In the genomic region with DNA sequence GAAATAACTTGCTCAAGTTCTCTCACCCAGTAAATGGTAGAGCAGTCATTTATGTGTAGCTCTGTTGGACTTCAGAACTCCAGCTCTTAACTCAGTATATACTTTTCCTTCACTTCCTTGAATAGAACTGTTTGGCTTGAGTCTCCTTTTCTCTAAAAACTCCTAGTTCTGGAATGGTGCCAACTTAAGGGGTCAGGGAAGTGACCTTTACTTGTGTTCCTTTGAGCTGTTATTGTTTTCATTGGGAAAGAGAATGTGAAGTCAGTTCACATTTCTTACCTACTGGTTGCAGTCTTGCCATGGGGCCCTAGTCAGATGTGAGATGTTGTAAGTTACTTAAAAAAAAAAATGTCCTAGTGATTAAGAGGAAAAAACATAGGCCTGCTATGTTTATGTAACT, we compare ENCODE assay signal across 12 cellular contexts.
DNase-seq lines count a peak whose midpoint lies in the region; ATAC-seq, FAIRE-seq and TF ChIP-seq lines count a peak whose summit lies in the region.
"Had no signal": no experiment of that assay in that cellular context is flagged by ENCODE, and none has a peak within 500 bp of the region (broad histone marks: within the 10 kb centered on the region; RNA-seq: fewer than 3 reads in every experiment).

No MANE protein-coding gene starts in this region.

- H3K27ac ChIP-seq in dorsolateral prefrontal cortex (peak overlapping the region in 50 of 59 donors; percentile 7 to 83 (median 59)), HepG2 (ENCODE audit: extremely low read length, insufficient read depth, low read length) (no peak overlapping the region), spleen (peak overlapping the region in 6 of 8 donors; percentile 3 to 43 (median 14))

- H3K27me3 Mint-ChIP-seq in activated naive CD4-positive, alpha-beta T cell treated with anti-CD3 and anti-CD28 coated beads for 36 hours (ENCODE audit: low read depth), result peaks cover 2% of the 10 kb centered on the region

- no peak for ATAC-seq in HepG2
- ATAC-seq: stimulated activated effector memory CD8-positive, alpha-beta T cell treated with anti-CD3 and anti-CD28 coated beads, Interleukin-12 subunit alpha, Interleukin-12 subunit beta, amount 100 ng/mL, for 72 hours had no signal

- no peak overlapping the region for H3K4me3 ChIP-seq in dorsolateral prefrontal cortex
- H3K4me3 ChIP-seq in HepG2 (replicated peaks in 1 of 3; ENCODE audit: insufficient read depth in 1 of 3, low read depth in 2 of 3, low read length in 3 of 3), result no peak overlapping the region
- H3K4me3 ChIP-seq in spleen, result no peak overlapping the region

- no peaks in the 10 kb centered on the region for H4K20me1 ChIP-seq in HepG2 (ENCODE audit: insufficient read depth, low read length)

- H3K79me2 ChIP-seq in HepG2 (ENCODE audit: insufficient read depth, low read length), result peaks cover 2% of the 10 kb centered on the region

- no peak overlapping the region for H2AFZ ChIP-seq in HepG2 (ENCODE audit: low read length)

- no peak for TF ChIP-seq EP300 in HepG2 (IDR thresholded peaks at IDR 0.05; ENCODE audit: low read depth in 2 of 2, low read length in 2 of 2)
- TF ChIP-seq EP300 in HepG2 (CRISPR knock-in tag; IDR thresholded peaks at IDR 0.05; ENCODE audit: borderline replicate concordance), result no peak

- CTCF ChIA-PET in HepG2 (lab: Yijun Ruan, JAX; ENCODE audit: low intra/inter-chr PET ratio, low total read pairs), result no interaction called here
- CTCF ChIA-PET in activated naive CD4-positive, alpha-beta T cell treated with anti-CD3 and anti-CD28 coated beads for 36 hours (lab: Charles Lee), result interaction anchor here (0.7 to 1.2 kb wide), 4 partner anchors 8 to 176 kb away, joined by 3 to 7 read pairs (median 4); no protein-coding TSS in a partner anchor

- POLR2A ChIA-PET in HepG2 (lab: Yijun Ruan, JAX), result interaction anchor here (0.9 to 1.9 kb wide), 4 partner anchors 11 to 49 kb away, joined by 3 to 6 read pairs (median 4); no protein-coding TSS in a partner anchor

- H3K4me2 ChIP-seq in HepG2 (ENCODE audit: low read depth, low read length), result no peak overlapping the region

- H3K36me3 Mint-ChIP-seq in activated naive CD4-positive, alpha-beta T cell treated with anti-CD3 and anti-CD28 coated beads for 36 hours (ENCODE audit: low read depth), result no peaks in the 10 kb centered on the region
- H3K36me3 Mint-ChIP-seq: activated naive CD4-positive, alpha-beta T cell treated with anti-CD3 and anti-CD28 coated beads, Interleukin-2, amount 10 ng/mL, durations not matched to agents 7 days and 5 days; stimulated activated effector memory CD8-positive, alpha-beta T cell treated with anti-CD3 and anti-CD28 coated beads, Interleukin-12 subunit alpha, Interleukin-12 subunit beta, amount 100 ng/mL, for 72 hours had no signal

- H3K4me1 ChIP-seq in HepG2 (ENCODE audit: insufficient read depth, low read length), result peaks cover 38% of the 10 kb centered on the region
- peaks cover 7 to 54% (median 31%) of the 10 kb centered on the region in 6 donors for H3K4me1 ChIP-seq in spleen

- no peaks in the 10 kb centered on the region for H3K9me3 Mint-ChIP-seq in activated naive CD4-positive, alpha-beta T cell treated with anti-CD3 and anti-CD28 coated beads for 36 hours
- H3K9me3 Mint-ChIP-seq: activated naive CD4-positive, alpha-beta T cell treated with anti-CD3 and anti-CD28 coated beads, Interleukin-2, amount 10 ng/mL, durations not matched to agents 7 days and 5 days; stimulated activated effector memory CD8-positive, alpha-beta T cell treated with anti-CD3 and anti-CD28 coated beads, Interleukin-12 subunit alpha, Interleukin-12 subunit beta, amount 100 ng/mL, for 72 hours had no signal

- peak; percentile 80 for FAIRE-seq in HepG2 (lab: Jason Lieb, UNC)

- DNase-seq in NCI-H2227 (lab: John Stamatoyannopoulos, UW; ENCODE audit: unreplicated experiment) (peak; percentile 33), dorsolateral prefrontal cortex (no peak), HepG2 (ENCODE audit: low spot score) (peak; percentile 62), spleen (no peak), RPMI8226 (no peak), DMS153 treated with DMSO at 0.1 percent for 48 hours (lab: John Stamatoyannopoulos, UW; ENCODE audit: unreplicated experiment) (no peak), NOMO-1 treated with DMSO at 0.1 percent for 48 hours (lab: John Stamatoyannopoulos, UW; ENCODE audit: unreplicated experiment) (no peak)
- no peak for DNase-seq in activated naive CD4-positive, alpha-beta T cell treated with anti-CD3 and anti-CD28 coated beads for 36 hours
- DNase-seq: activated naive CD4-positive, alpha-beta T cell treated with anti-CD3 and anti-CD28 coated beads, Interleukin-2, amount 10 ng/mL, durations not matched to agents 7 days and 5 days; head of caudate nucleus; posterior cingulate gyrus had no signal

- intact Hi-C loops in dorsolateral prefrontal cortex (cut with DNase I) (no loop called here), HepG2 (cut with micrococcal nuclease; ENCODE audit: unreplicated experiment) (no loop called here), spleen (cut with DNase I; ENCODE audit: low total_unique reads) (no loop called here)
- intact Hi-C loops in activated naive CD4-positive, alpha-beta T cell treated with anti-CD3 and anti-CD28 coated beads for 36 hours (cut with micrococcal nuclease), result no loop called here

- H3K36me3 ChIP-seq in HepG2 (replicated peaks in 1 of 2; ENCODE audit: control insufficient read depth in 1 of 2, insufficient read depth in 2 of 2, low read length in 2 of 2) (no peaks in the 10 kb centered on the region; a peak in 1 of 5 replicates), spleen (peaks cover 0 to 6% (median 0%) of the 10 kb centered on the region in 6 donors)

- H3K27me3 ChIP-seq in dorsolateral prefrontal cortex (no peaks in the 10 kb centered on the region), HepG2 (ENCODE audit: control insufficient read depth in 1 of 2, insufficient read depth in 2 of 2, low read length in 2 of 2) (no peaks in the 10 kb centered on the region), spleen (replicated peaks in 1 of 7) (no peaks in the 10 kb centered on the region)

- no peak overlapping the region for H3K27ac Mint-ChIP-seq in activated naive CD4-positive, alpha-beta T cell treated with anti-CD3 and anti-CD28 coated beads for 36 hours
- H3K27ac Mint-ChIP-seq: activated naive CD4-positive, alpha-beta T cell treated with anti-CD3 and anti-CD28 coated beads, Interleukin-2, amount 10 ng/mL, durations not matched to agents 7 days and 5 days; stimulated activated effector memory CD8-positive, alpha-beta T cell treated with anti-CD3 and anti-CD28 coated beads, Interleukin-12 subunit alpha, Interleukin-12 subunit beta, amount 100 ng/mL, for 72 hours had no signal

- peaks cover 3% of the 10 kb centered on the region for H3K4me1 Mint-ChIP-seq in activated naive CD4-positive, alpha-beta T cell treated with anti-CD3 and anti-CD28 coated beads for 36 hours (ENCODE audit: low read depth)

- in situ Hi-C loops in HepG2 (cut with HindIII; ENCODE audit: extremely low pct_ligation_motif_present, low pct_unique_long_range_greater_than_20kb), result no loop called here

- H3K9me3 ChIP-seq in HepG2 (ENCODE audit: low read length) (no peaks in the 10 kb centered on the region), spleen (no peaks in the 10 kb centered on the region)

- H3K4me3 Mint-ChIP-seq in activated naive CD4-positive, alpha-beta T cell treated with anti-CD3 and anti-CD28 coated beads for 36 hours, result no peak overlapping the region
- H3K4me3 Mint-ChIP-seq: activated naive CD4-positive, alpha-beta T cell treated with anti-CD3 and anti-CD28 coated beads, Interleukin-2, amount 10 ng/mL, durations not matched to agents 7 days and 5 days; stimulated activated effector memory CD8-positive, alpha-beta T cell treated with anti-CD3 and anti-CD28 coated beads, Interleukin-12 subunit alpha, Interleukin-12 subunit beta, amount 100 ng/mL, for 72 hours had no signal

- TF ChIP-seq POLR2A in HepG2 (IDR thresholded peaks at IDR 0.05; ENCODE audit: insufficient read depth in 1 of 2, low read depth in 2 of 2, low read length in 2 of 2) (no peak), spleen (IDR thresholded peaks at IDR 0.05) (no peak)

- H3K9ac ChIP-seq in HepG2 (ENCODE audit: insufficient read depth, low read depth, low read length), result no peak overlapping the region

- TF ChIP-seq CTCF in dorsolateral prefrontal cortex (IDR thresholded peaks at IDR 0.05 in 54 of 56, conservative IDR thresholded peaks at IDR 0.05 in 2 of 56; ENCODE audit: low read depth in 1 of 56, partially characterized antibody in 56 of 56) (no peak), HepG2 (CRISPR knock-in tag; IDR thresholded peaks at IDR 0.05) (no peak), spleen (IDR thresholded peaks at IDR 0.05 in 8 of 11, conservative IDR thresholded peaks at IDR 0.05 in 3 of 11) (no peak)

- no peak for TF ChIP-seq RAD21 in HepG2 (CRISPR knock-in tag; IDR thresholded peaks at IDR 0.05)

- BruUV-seq in HepG2 (replicated peaks; lab: Mats Ljungman, UMichigan), result no TSS peak

TF ChIP-seq in HepG2, 621 proteins besides CTCF, POLR2A, EP300 and RAD21 (continues in another document):
- TF ChIP-seq NR2F6 (IDR thresholded peaks at IDR 0.05), result peak; percentile 72
- TF ChIP-seq NR2F6 (CRISPR knock-in tag; IDR thresholded peaks at IDR 0.05), result peak; percentile 74
- no peak for TF ChIP-seq SRY (CRISPR knock-in tag; IDR thresholded peaks at IDR 0.05)
- no peak for TF ChIP-seq KAT8 (CRISPR knock-in tag; IDR thresholded peaks at IDR 0.05)
- TF ChIP-seq SOX6 (IDR thresholded peaks at IDR 0.05), result no peak
- peak; percentile 17; the same call in 1 of the 2 replicates for TF ChIP-seq SOX6 (CRISPR knock-in tag; IDR thresholded peaks at IDR 0.05)
- no peak for TF ChIP-seq SOX13 (IDR thresholded peaks at IDR 0.05)
- peak in 1 of 2 experiments; percentile 66; a peak in 2 of 4 replicates for TF ChIP-seq SOX13 (CRISPR knock-in tag; conservative IDR thresholded peaks at IDR 0.05 in 1 of 2, IDR thresholded peaks at IDR 0.05 in 1 of 2)
- TF ChIP-seq NFIC (IDR thresholded peaks at IDR 0.05; ENCODE audit: low read length), result 0 out of 2 replicates have a peak, but pooled peaks have one; percentile 54
- TF ChIP-seq SOX5 (CRISPR knock-in tag; IDR thresholded peaks at IDR 0.05; ENCODE audit: borderline replicate concordance), result peak; percentile 60; the same call in 1 of the 2 replicates
- 0 out of 2 replicates have a peak, but pooled peaks have one; percentile 50 for TF ChIP-seq GATAD2A (CRISPR knock-in tag; IDR thresholded peaks at IDR 0.05)
- TF ChIP-seq BORCS8-MEF2B (CRISPR knock-in tag; IDR thresholded peaks at IDR 0.05), result no peak

Comparison
In these comparisons a context has a peak if more than half of its experiments do, and no peak if none do; other contexts are left out.
1. DNase-seq: peak in NCI-H2227 (single experiment) and HepG2 (single experiment); none in dorsolateral prefrontal cortex (0 of 10), spleen (single experiment), RPMI8226 (single experiment), DMS153 treated with DMSO at 0.1 percent for 48 hours (single experiment), NOMO-1 treated with DMSO at 0.1 percent for 48 hours (single experiment) and activated naive CD4-positive, alpha-beta T cell treated with anti-CD3 and anti-CD28 coated beads for 36 hours (single experiment).